14 cellular contexts compared by ENCODE assay signal in genomic region chr10:61837748-61838055, GRCh38.
DNase-seq lines count a peak whose midpoint lies in the region; ATAC-seq and TF ChIP-seq lines count a peak whose summit lies in the region.
"Had no signal": no experiment of that assay in that cellular context is flagged by ENCODE, and none has a peak within 500 bp of the region (broad histone marks: within the 10 kb centered on the region; RNA-seq: fewer than 3 reads in every experiment).

No MANE protein-coding gene starts in this region.

- TF ChIP-seq CTCF in Calu3 (IDR thresholded peaks at IDR 0.05; ENCODE audit: unreplicated experiment) (no peak), epithelial cell of proximal tubule (conservative IDR thresholded peaks at IDR 0.05; ENCODE audit: low read depth, low read length) (no peak), H9 (conservative IDR thresholded peaks at IDR 0.05) (no peak)

- H2BK120ac ChIP-seq in H9 (ENCODE audit: low read depth, low read length, poor library complexity, severe bottlenecking), result no peak overlapping the region

- H3K4me1 Mint-ChIP-seq in Calu3 (ENCODE audit: low read depth, unreplicated experiment), result peaks cover 52% of the 10 kb centered on the region
- H3K4me1 Mint-ChIP-seq in H9, result peaks cover 3 to 15% of the 10 kb centered on the region in 2 experiments

- no peak overlapping the region for H4K8ac ChIP-seq in H9 (replicated peaks; ENCODE audit: insufficient read length, low read depth, low read length)

- no peak overlapping the region for H3K56ac ChIP-seq in H9 (ENCODE audit: insufficient read length, low read depth, low read length)

- H3K27ac Mint-ChIP-seq in Calu3 (ENCODE audit: unreplicated experiment) (no peak overlapping the region), H9 (no peak overlapping the region)
- H3K27ac Mint-ChIP-seq: activated naive CD8-positive, alpha-beta T cell; IgD-negative memory B cell had no signal

- no peak overlapping the region for H3K4me2 ChIP-seq in H9 (ENCODE audit: insufficient read depth, insufficient read length, low read length)

- H3K36me3 Mint-ChIP-seq in Calu3 (ENCODE audit: insufficient read depth, unreplicated experiment), result peaks cover 5% of the 10 kb centered on the region
- no peaks in the 10 kb centered on the region for H3K36me3 Mint-ChIP-seq in H9 (ENCODE audit: insufficient read depth in 1 of 3, low read depth in 3 of 3)
- H3K36me3 Mint-ChIP-seq: activated naive CD8-positive, alpha-beta T cell; IgD-negative memory B cell had no signal

- no peak overlapping the region for H3K4ac ChIP-seq in H9 (ENCODE audit: low read depth, low read length)

- H4K5ac ChIP-seq in H9 (ENCODE audit: insufficient read length, low read depth, low read length), result no peak overlapping the region

- intact Hi-C loops in Calu3 (cut with micrococcal nuclease; ENCODE audit: unreplicated experiment), result loop anchor here (2.0 to 10.0 kb wide), 5 partner anchors 63 to 415 kb away; partner anchors contain the start of gene ARID5B

- H2AK5ac ChIP-seq in H9 (ENCODE audit: insufficient read length, low read length), result no peak overlapping the region

- CTCF ChIA-PET in Calu3 (lab: Charles Lee), result interaction anchor here (1.0 to 1.6 kb wide), 4 partner anchors 16 to 407 kb away, joined by 3 to 21 read pairs (median 5); no protein-coding TSS in a partner anchor

- H2BK15ac ChIP-seq in H9 (ENCODE audit: low read depth, low read length), result no peak overlapping the region

- H3K9me3 Mint-ChIP-seq in Calu3 (ENCODE audit: low read depth, unreplicated experiment), result no peaks in the 10 kb centered on the region
- H3K9me3 Mint-ChIP-seq in H9, result no peaks in the 10 kb centered on the region; a peak in 1 of 5 replicates

- no peak overlapping the region for H3K9ac ChIP-seq in rectal smooth muscle tissue (ENCODE audit: low read length)
- H3K9ac ChIP-seq in H9 (ENCODE audit: extremely low read depth, insufficient read length, low read length), result no peak overlapping the region

- no peak overlapping the region for H3T11ph ChIP-seq in H9 (ENCODE audit: low read length)

- no peak overlapping the region for H3K14ac ChIP-seq in H9 (ENCODE audit: insufficient read depth, low read length)

- peak overlapping the region; percentile 25 for H3K4me3 ChIP-seq in epithelial cell of proximal tubule (ENCODE audit: low read depth, low read length)
- no peak overlapping the region for H3K4me3 ChIP-seq in rectal smooth muscle tissue (ENCODE audit: low read length)
- H3K4me3 ChIP-seq: GM12878 had no signal

- H2BK20ac ChIP-seq in H9 (ENCODE audit: low read depth, low read length, poor library complexity, severe bottlenecking), result no peak overlapping the region

- WGBS in H9 (ENCODE audit: extremely low coverage, insufficient read length, low lambda C conversion rate), result no CpG with 5 or more reads among the region's 5 CpGs

- H3K4me3 Mint-ChIP-seq in Calu3 (ENCODE audit: low read depth, unreplicated experiment) (peak overlapping the region; percentile 6), H9 (no peak overlapping the region)
- H3K4me3 Mint-ChIP-seq: IgD-negative memory B cell had no signal

- H3K9me3 ChIP-seq in KOPT-K1 (ENCODE audit: insufficient read depth, low read length, poor library complexity, severe bottlenecking), result no peaks in the 10 kb centered on the region
- no peaks in the 10 kb centered on the region for H3K9me3 ChIP-seq in H9 (ENCODE audit: control insufficient read depth, low read depth, low read length)

- H3K79me1 ChIP-seq in H9 (ENCODE audit: insufficient read depth, low read depth, low read length, poor library complexity, severe bottlenecking), result no peaks in the 10 kb centered on the region

- no peak overlapping the region for H3K23ac ChIP-seq in H9 (ENCODE audit: insufficient read length, low read depth, low read length)

- no peak overlapping the region for H3K18ac ChIP-seq in H9 (ENCODE audit: insufficient read length, low read depth, low read length)

- H4K20me1 ChIP-seq in H9 (ENCODE audit: control insufficient read depth, insufficient read depth, insufficient read length), result no peaks in the 10 kb centered on the region

- no peak overlapping the region for H4K91ac ChIP-seq in H9 (ENCODE audit: insufficient read length, low read depth, low read length)

- H3K4me1 ChIP-seq in rectal smooth muscle tissue (ENCODE audit: control insufficient read depth, insufficient read depth, low read length) (peaks cover 8% of the 10 kb centered on the region), H9 (ENCODE audit: insufficient read depth, low read length) (no peaks in the 10 kb centered on the region)

- no peaks in the 10 kb centered on the region for H3K23me2 ChIP-seq in H9 (ENCODE audit: insufficient read length, low read depth, low read length, poor library complexity, severe bottlenecking)

- BruUV-seq in Calu3 (replicated peaks; lab: Mats Ljungman, UMichigan), result no TSS peak

- H3K27me3 Mint-ChIP-seq in Calu3 (ENCODE audit: unreplicated experiment) (peaks cover 29% of the 10 kb centered on the region), H9 (ENCODE audit: low read depth) (peaks cover 16% of the 10 kb centered on the region)
- H3K27me3 Mint-ChIP-seq: activated naive CD8-positive, alpha-beta T cell; IgD-negative memory B cell had no signal

- H2AFZ ChIP-seq in H9 (ENCODE audit: low read length), result no peak overlapping the region

- no peak for DNase-seq in Calu3
- DNase-seq in epithelial cell of proximal tubule (ENCODE audit: low read depth), result no peak
- DNase-seq in H9, result no peak
- no peak for DNase-seq in foreskin melanocyte
- DNase-seq: activated CD4-positive, alpha-beta T cell treated with anti-CD3 and anti-CD28 coated beads, Interleukin-2, amount 50 U/mL, for 4 hours; effector memory CD4-positive, alpha-beta T cell; NCI-H446 had no signal

- H3K27ac ChIP-seq in KOPT-K1 (ENCODE audit: low read depth, low read length, poor library complexity, severe bottlenecking) (peak overlapping the region; percentile 47), rectal smooth muscle tissue (ENCODE audit: low read depth, low read length) (peak overlapping the region; percentile 54), H9 (ENCODE audit: insufficient read length, low read depth, low read length) (no peak overlapping the region)

- H2BK5ac ChIP-seq in H9 (ENCODE audit: insufficient read length, low read length), result no peak overlapping the region

- H3K27me3 ChIP-seq in rectal smooth muscle tissue (ENCODE audit: control insufficient read depth, insufficient read depth, low read length) (no peaks in the 10 kb centered on the region), H9 (ENCODE audit: insufficient read depth, low read length) (no peaks in the 10 kb centered on the region; the same call in 1 of the 2 replicates)

- no peak overlapping the region for H2BK12ac ChIP-seq in H9 (ENCODE audit: insufficient read length, low read depth, low read length)

- no peaks in the 10 kb centered on the region for H3K79me2 ChIP-seq in H9 (ENCODE audit: insufficient read depth, low read length)

- H3K36me3 ChIP-seq in KOPT-K1 (ENCODE audit: insufficient read depth, low read length) (no peaks in the 10 kb centered on the region), rectal smooth muscle tissue (ENCODE audit: control insufficient read depth, insufficient read depth, low read length) (no peaks in the 10 kb centered on the region)

- no peak for ATAC-seq in GM19397 (IDR thresholded peaks at IDR 0.05; ENCODE audit: unreplicated experiment)
- ATAC-seq in GM18873 (IDR thresholded peaks at IDR 0.05; ENCODE audit: low FRiP score, unreplicated experiment), result no peak
- ATAC-seq: GM12878 had no signal
